In genomic region chr12:47758834-47759690, GRCh38 we compare ENCODE assay signal across 1 cellular context.
TF ChIP-seq lines count a peak whose summit lies in the region.

Gene RAPGEF3, minus strand, starts transcription at chr12:47758880. Its CDS starts 324 bp downstream, at chr12:47758556.

TF ChIP-seq in HEK293, 187 proteins besides CTCF, POLR2A, EP300 and RAD21 (continued from another document):
- peak; percentile 51; the same call in 1 of the 2 replicates for TF ChIP-seq ZSCAN30 (tag by site-specific recombination; IDR thresholded peaks at IDR 0.05)
- TF ChIP-seq ZFHX2 (tag by site-specific recombination; conservative IDR thresholded peaks at IDR 0.05), result peak; percentile 73
- no peak for TF ChIP-seq ZBTB21 (tag by site-specific recombination; IDR thresholded peaks at IDR 0.05)
- peak; percentile 68 for TF ChIP-seq WT1 (tag by site-specific recombination; IDR thresholded peaks at IDR 0.05)
- peak; percentile 32; the same call in 1 of the 2 replicates for TF ChIP-seq ZBTB11 (tag by site-specific recombination; conservative IDR thresholded peaks at IDR 0.05; ENCODE audit: low read depth)
- no peak for TF ChIP-seq ZNF174 (tag by site-specific recombination; IDR thresholded peaks at IDR 0.05)
